ENCODE assay signal across 20 cellular contexts in the genomic region with DNA sequence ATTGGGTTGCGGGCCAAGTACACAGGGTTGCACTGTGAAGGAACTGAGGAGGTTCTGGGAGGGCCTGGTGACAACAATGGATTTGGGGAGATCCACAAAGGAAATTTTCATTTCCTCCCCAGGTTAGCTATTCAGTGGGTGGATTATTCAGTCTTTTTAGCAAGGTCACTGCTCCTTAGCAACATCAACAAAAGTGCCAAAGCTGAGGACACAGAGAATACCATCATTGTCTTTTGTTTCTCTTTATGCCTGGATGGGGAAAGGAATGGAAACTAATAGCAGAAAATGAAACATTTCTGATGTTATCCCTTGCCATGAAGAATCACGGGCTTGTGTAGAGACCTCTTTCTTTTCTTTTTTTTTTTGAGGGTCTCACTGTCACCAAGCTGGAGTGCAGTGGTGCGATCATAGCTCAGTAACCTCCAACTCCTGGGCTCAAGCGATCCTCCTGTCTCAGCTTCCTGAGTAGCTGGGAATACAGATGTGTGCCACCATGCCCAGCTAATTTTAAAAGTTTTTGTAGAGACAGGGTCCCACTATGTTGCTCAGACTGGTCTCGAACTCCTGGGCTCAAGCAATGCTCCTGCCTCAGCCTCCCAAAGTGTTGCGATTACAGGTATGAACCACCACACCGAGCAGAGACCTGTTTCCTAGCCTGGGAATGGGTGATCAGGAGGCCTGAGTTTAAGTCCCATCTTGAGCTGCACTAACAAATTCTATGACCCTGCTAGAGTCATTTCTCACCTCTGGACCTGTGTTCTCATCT. TPM values are rescaled to one million over a fixed set of nuclear protein-coding genes. Genes with fewer than 3 reads are reported as not detected.
DNase-seq lines count a peak whose midpoint lies in the region; ATAC-seq and TF ChIP-seq lines count a peak whose summit lies in the region.
"Had no signal": no experiment of that assay in that cellular context is flagged by ENCODE, and none has a peak within 500 bp of the region (broad histone marks: within the 10 kb centered on the region; RNA-seq: fewer than 3 reads in every experiment).

No MANE protein-coding gene starts in this region.

- no peak overlapping the region for H3K4me3 Mint-ChIP-seq in T-helper 17 cell
- H3K4me3 Mint-ChIP-seq in naive thymus-derived CD4-positive, alpha-beta T cell, result no peak overlapping the region

- peaks cover 0 to 20% of the 10 kb centered on the region in 2 donors for H3K4me1 ChIP-seq in naive thymus-derived CD4-positive, alpha-beta T cell (ENCODE audit: control insufficient read depth in 2 of 2, insufficient read depth in 2 of 2, low read length in 2 of 2)

- POLR2A ChIA-PET in naive thymus-derived CD4-positive, alpha-beta T cell (lab: Charles Lee), result interaction anchor here (0.5 to 3.3 kb wide), 5 partner anchors 9 to 24 kb away, joined by 3 to 18 read pairs (median 5); partner anchors contain the start of genes HOMEZ and PABPN1

- DNase-seq in T-helper 17 cell, result no peak
- no peak for DNase-seq in naive thymus-derived CD4-positive, alpha-beta T cell
- DNase-seq in cerebellum (ENCODE audit: low spot score), result no peak
- DNase-seq in EL, result no peak
- no peak for DNase-seq in NCI-H146 treated with DMSO at 0.1 percent for 48 hours (lab: John Stamatoyannopoulos, UW; ENCODE audit: unreplicated experiment)
- DNase-seq: activated CD8-positive, alpha-beta memory T cell treated with anti-CD3 and anti-CD28 coated beads, Interleukin-2, amount 50 U/mL, for 4 hours; activated effector memory CD4-positive, alpha-beta T cell treated with anti-CD3 and anti-CD28 coated beads, Interleukin-2, amount 50 U/mL, for 16 hours; CD4-positive, CD25-positive, alpha-beta regulatory T cell; DMS53; NCI-H1417 treated with DMSO at 0.1 percent for 48 hours; NCI-H526; spleen; SW 1271 had no signal

- intact Hi-C loops in naive thymus-derived CD4-positive, alpha-beta T cell (cut with micrococcal nuclease), result no loop called here

- H3K9me3 Mint-ChIP-seq in naive thymus-derived CD4-positive, alpha-beta T cell, result peaks cover 0 to 5% (median 0%) of the 10 kb centered on the region in 11 donors
- H3K9me3 Mint-ChIP-seq: CD4-positive, CD25-positive, alpha-beta regulatory T cell had no signal

- no peak for TF ChIP-seq CTCF in 22Rv1 (IDR thresholded peaks at IDR 0.05)

- H3K27me3 Mint-ChIP-seq in T-helper 17 cell, result no peaks in the 10 kb centered on the region
- no peaks in the 10 kb centered on the region for H3K27me3 Mint-ChIP-seq in naive thymus-derived CD4-positive, alpha-beta T cell

- H3K4me1 Mint-ChIP-seq in T-helper 17 cell, result peaks cover 20% of the 10 kb centered on the region
- H3K4me1 Mint-ChIP-seq in naive thymus-derived CD4-positive, alpha-beta T cell, result peaks cover 17 to 42% (median 34%) of the 10 kb centered on the region in 7 donors

- no peak for ATAC-seq in T-helper 17 cell
- no peak for ATAC-seq in naive thymus-derived CD4-positive, alpha-beta T cell
- ATAC-seq: gastroesophageal sphincter, Right ventricle myocardium inferior had no signal

- H3K4me3 ChIP-seq in naive thymus-derived CD4-positive, alpha-beta T cell (ENCODE audit: low read length), result no peak overlapping the region
- H3K4me3 ChIP-seq: adrenal gland, cardiac muscle cell, esophagus muscularis mucosa, gastroesophageal sphincter, spleen, thoracic aorta had no signal

- no peaks in the 10 kb centered on the region for H3K9me3 ChIP-seq in T-helper 17 cell (ENCODE audit: control insufficient read depth, low read length, poor library complexity, severe bottlenecking)
- no peaks in the 10 kb centered on the region for H3K9me3 ChIP-seq in naive thymus-derived CD4-positive, alpha-beta T cell (ENCODE audit: control insufficient read depth in 2 of 3, low read length in 3 of 3)
- H3K9me3 ChIP-seq: adrenal gland, esophagus muscularis mucosa, gastroesophageal sphincter, spleen, thoracic aorta had no signal

- no peaks in the 10 kb centered on the region for H3K27me3 ChIP-seq in naive thymus-derived CD4-positive, alpha-beta T cell (ENCODE audit: control insufficient read depth in 2 of 2, insufficient read depth in 2 of 2, low read length in 2 of 2)
- H3K27me3 ChIP-seq: adrenal gland, spleen had no signal

- CTCF ChIA-PET in naive thymus-derived CD4-positive, alpha-beta T cell (lab: Charles Lee), result interaction anchor here (1.6 to 3.4 kb wide), 3 partner anchors 10 to 176 kb away, joined by 4 to 13 read pairs (median 9); partner anchors contain the start of gene HOMEZ

- H3K36me3 ChIP-seq in naive thymus-derived CD4-positive, alpha-beta T cell (ENCODE audit: control insufficient read depth in 2 of 3, insufficient read depth in 3 of 3, low read length in 3 of 3), result peaks cover 0 to 14% (median 0%) of the 10 kb centered on the region in 3 experiments
- H3K36me3 ChIP-seq: thoracic aorta had no signal

- no peaks in the 10 kb centered on the region for H3K36me3 Mint-ChIP-seq in T-helper 17 cell (ENCODE audit: low read depth)
- H3K36me3 Mint-ChIP-seq in naive thymus-derived CD4-positive, alpha-beta T cell, result peaks cover 0 to 11% (median 0%) of the 10 kb centered on the region in 5 donors

- peak overlapping the region; percentile 63 for H3K27ac Mint-ChIP-seq in T-helper 17 cell
- H3K27ac Mint-ChIP-seq in naive thymus-derived CD4-positive, alpha-beta T cell, result peak overlapping the region in 4 of 9 donors; percentile 38 to 76 (median 58)

- peak overlapping the region; percentile 48 for H3K27ac ChIP-seq in 22Rv1
- peak overlapping the region; percentile 0 for H3K27ac ChIP-seq in naive thymus-derived CD4-positive, alpha-beta T cell (ENCODE audit: low read depth, low read length)
- H3K27ac ChIP-seq: adrenal gland, cardiac muscle cell, thoracic aorta had no signal

RNA-seq across cellular contexts. Expression of gene PPP1R3E, which starts 6.5 kb away (rescaled TPM):
- 10 to 100 TPM; 30.6 to 33.8 TPM for total RNA-seq in T-helper 17 cell
- 100 to 1,000 TPM in 2 of 5 experiments, 10 to 100 TPM in 3; 35.7 to 138 (median 67.0) TPM for total RNA-seq in naive thymus-derived CD4-positive, alpha-beta T cell
- 1 to 10 TPM; 1.6 to 2.9 TPM for polyA plus RNA-seq in naive thymus-derived CD4-positive, alpha-beta T cell
- total RNA-seq in cerebellum, result 11.3 TPM

RNA-seq across cellular contexts. Expression of gene HOMEZ, which starts 10.3 kb away (rescaled TPM):
- 1 to 10 TPM; 4.6 to 5.7 TPM for total RNA-seq in T-helper 17 cell
- total RNA-seq in naive thymus-derived CD4-positive, alpha-beta T cell, result 10 to 100 TPM in 3 of 5 experiments, 1 to 10 TPM in 2; 5.2 to 20.4 (median 15.5) TPM
- 1 to 10 TPM; 6.9 to 8.6 TPM for polyA plus RNA-seq in naive thymus-derived CD4-positive, alpha-beta T cell
- 4.4 TPM for total RNA-seq in cerebellum

RNA-seq across cellular contexts. Expression of gene BCL2L2, which starts 10.4 kb away (rescaled TPM):
- total RNA-seq in T-helper 17 cell (1 to 10 TPM; 3.5 to 5.0 TPM), cerebellum (17.2 TPM)
- total RNA-seq in naive thymus-derived CD4-positive, alpha-beta T cell, result 1 to 10 TPM; 2.8 to 8.0 (median 5.6) TPM
- polyA plus RNA-seq in naive thymus-derived CD4-positive, alpha-beta T cell, result not detected
- polyA plus RNA-seq: CD4-positive, CD25-positive, alpha-beta regulatory T cell had no signal

RNA-seq across cellular contexts. Expression of gene PABPN1, which starts 25.1 kb away (rescaled TPM):
- total RNA-seq in T-helper 17 cell, result 100 to 1,000 TPM; 168 to 182 TPM
- 100 to 1,000 TPM; 176 to 213 (median 196) TPM for total RNA-seq in naive thymus-derived CD4-positive, alpha-beta T cell
- polyA plus RNA-seq in naive thymus-derived CD4-positive, alpha-beta T cell, result 10 to 100 TPM; 57.5 to 94.5 TPM
- total RNA-seq in cerebellum, result 54.4 TPM

RNA-seq across cellular contexts. Expression of gene SLC22A17, which starts 56.5 kb away (rescaled TPM):
- total RNA-seq in T-helper 17 cell (10 to 100 TPM in 1 of 2 donors, 1 to 10 TPM in 1; 3.7 to 10.5 TPM), cerebellum (115 TPM)
- 10 to 100 TPM in 3 of 5 experiments, 1 to 10 TPM in 2; 1.9 to 30.0 (median 22.6) TPM for total RNA-seq in naive thymus-derived CD4-positive, alpha-beta T cell
- 10 to 100 TPM in 1 of 2 donors, 1 to 10 TPM in 1; 9.7 to 10.8 TPM for polyA plus RNA-seq in naive thymus-derived CD4-positive, alpha-beta T cell
